In the genomic region with DNA sequence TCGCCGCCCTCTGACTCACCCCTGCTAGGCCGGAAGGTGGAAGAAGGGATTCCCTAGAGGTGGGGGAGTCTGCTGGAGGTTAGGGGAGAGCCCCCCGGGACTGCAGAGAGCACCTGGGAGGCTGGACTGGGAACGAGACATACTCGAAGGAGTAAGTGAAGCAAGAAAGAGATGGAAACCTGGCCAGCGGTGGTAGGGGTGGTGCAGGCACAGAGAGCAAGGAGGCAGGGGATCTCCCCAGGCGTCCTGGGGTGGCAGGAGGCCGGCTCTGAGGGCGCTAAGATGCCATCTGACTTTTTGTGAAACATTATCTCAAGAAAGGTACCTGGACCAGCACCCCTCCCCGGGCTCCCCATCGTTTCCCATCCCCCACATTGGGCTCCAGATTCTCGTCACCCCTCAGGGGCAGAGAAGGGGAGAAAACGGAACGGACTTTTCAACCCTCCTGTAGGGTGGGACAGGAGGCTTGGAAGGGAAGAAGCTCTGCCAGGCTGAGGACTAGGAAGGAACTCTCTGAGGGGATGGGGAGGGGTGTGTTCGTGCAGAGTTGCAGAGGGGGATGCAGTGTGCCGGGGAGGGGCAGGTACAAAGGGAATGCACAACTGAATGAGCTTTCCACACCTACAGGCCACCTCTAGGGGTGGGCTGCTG, we compare ENCODE assay signal across 10 cellular contexts. TPM values are rescaled to one million over a fixed set of nuclear protein-coding genes. Genes with fewer than 3 reads are reported as not detected.
DNase-seq lines count a peak whose midpoint lies in the region; ATAC-seq, FAIRE-seq and TF ChIP-seq lines count a peak whose summit lies in the region.
"Had no signal": no experiment of that assay in that cellular context is flagged by ENCODE, and none has a peak within 500 bp of the region (broad histone marks: within the 10 kb centered on the region; RNA-seq: fewer than 3 reads in every experiment).

No MANE protein-coding gene starts in this region.

- peak overlapping the region; percentile 15 for H4K5ac ChIP-seq in H1 (ENCODE audit: insufficient read length, low read depth, low read length)

- H3K56ac ChIP-seq in H1 (replicated peaks; ENCODE audit: insufficient read length, low read depth, low read length): no peak overlapping the region

- no peak overlapping the region for H2BK120ac ChIP-seq in H1 (replicated peaks; ENCODE audit: low read depth, low read length)

- no peak for TF ChIP-seq RAD21 in H1 (IDR thresholded peaks at IDR 0.05 in 1 of 2, conservative IDR thresholded peaks at IDR 0.05 in 1 of 2; ENCODE audit: low read depth in 2 of 2, low read length in 2 of 2)

- 0 out of 2 replicates have a peak overlapping the region, but pooled peaks have one; percentile 65 for H2AK5ac ChIP-seq in H1 (ENCODE audit: low read depth, low read length)

- no peak overlapping the region for H2BK15ac ChIP-seq in H1 (ENCODE audit: low read length)

- no peak overlapping the region for H4K91ac ChIP-seq in H1 (replicated peaks; ENCODE audit: insufficient read length, low read length)

- no peak overlapping the region for H3K27ac ChIP-seq in CD4-positive, alpha-beta T cell (ENCODE audit: low read depth, low read length)
- H3K27ac ChIP-seq in KMS-11: no peak overlapping the region
- H3K27ac ChIP-seq in H1 (ENCODE audit: low read depth, low read length): no peak overlapping the region
- no peak overlapping the region for H3K27ac ChIP-seq in neural progenitor cell
- H3K27ac ChIP-seq in vagina: no peak overlapping the region
- H3K27ac ChIP-seq: heart right ventricle had no signal

- H3K4me1 ChIP-seq in KMS-11 (ENCODE audit: low read depth, poor library complexity, severe bottlenecking): peaks cover 10% of the 10 kb centered on the region
- H3K4me1 ChIP-seq in H1 (replicated peaks in 1 of 4; ENCODE audit: control insufficient read depth in 3 of 4, insufficient read depth in 4 of 4, low read length in 3 of 4): peaks cover 7 to 21% (median 10%) of the 10 kb centered on the region in 4 experiments; a peak in 6 of 7 replicates
- H3K4me1 ChIP-seq in neural progenitor cell: peaks cover 10% of the 10 kb centered on the region
- peaks cover 11% of the 10 kb centered on the region for H3K4me1 ChIP-seq in vagina

- TF ChIP-seq EP300 in H1 (IDR thresholded peaks at IDR 0.05; ENCODE audit: borderline replicate concordance in 1 of 2, low read depth in 2 of 2, low read length in 2 of 2): no peak

- peak overlapping the region; percentile 89; the same call in 1 of the 2 replicates for H4K8ac ChIP-seq in H1 (ENCODE audit: extremely low read depth, insufficient read depth, low read length)

- H3K36me3 Mint-ChIP-seq in CD4-positive, alpha-beta T cell (ENCODE audit: low read depth): no peaks in the 10 kb centered on the region
- no peaks in the 10 kb centered on the region for H3K36me3 Mint-ChIP-seq in neural progenitor cell
- no peaks in the 10 kb centered on the region for H3K36me3 Mint-ChIP-seq in activated T-helper 2 cell treated with anti-CD3 and anti-CD28 coated beads, Interferon-gamma antibody, Interleukin-2, Interleukin-4, amounts not matched to agents 10 μg/mL and 5 μg/mL and 100 μg/mL, durations not matched to agents 14 hours and 24 hours and 36 hours (ENCODE audit: low read depth)

- H3K4me3 Mint-ChIP-seq in CD4-positive, alpha-beta T cell: no peak overlapping the region
- H3K4me3 Mint-ChIP-seq in neural progenitor cell: peak overlapping the region; percentile 84
- H3K4me3 Mint-ChIP-seq in activated T-helper 2 cell treated with anti-CD3 and anti-CD28 coated beads, Interferon-gamma antibody, Interleukin-2, Interleukin-4, amounts not matched to agents 10 μg/mL and 5 μg/mL and 100 μg/mL, durations not matched to agents 14 hours and 24 hours and 36 hours (ENCODE audit: low read depth): no peak overlapping the region
- H3K4me3 Mint-ChIP-seq: HFFc6 had no signal

- no peak overlapping the region for H3K14ac ChIP-seq in H1 (ENCODE audit: insufficient read length)

- H2BK12ac ChIP-seq in H1 (ENCODE audit: low read depth, low read length): 0 out of 2 replicates have a peak overlapping the region, but pooled peaks have one; percentile 39

- no peak overlapping the region for H3K18ac ChIP-seq in H1 (ENCODE audit: extremely low read depth, low read length)

- no peak overlapping the region for H2AFZ ChIP-seq in KMS-11 (ENCODE audit: low read depth)
- H2AFZ ChIP-seq in H1 (ENCODE audit: low read length): 0 out of 2 replicates have a peak overlapping the region, but pooled peaks have one; percentile 11
- no peak overlapping the region for H2AFZ ChIP-seq in neural progenitor cell (replicated peaks)

- no peak for FAIRE-seq in H1 (lab: Jason Lieb, UNC)

- no peak for DNase-seq in CD4-positive, alpha-beta T cell
- DNase-seq in H1 (ENCODE audit: low read depth in 1 of 2, low spot score in 2 of 2) (no peak), neural progenitor cell (ENCODE audit: low spot score) (no peak), NCI-H1694 treated with DMSO at 0.1 percent for 48 hours (lab: John Stamatoyannopoulos, UW) (no peak), vagina (ENCODE audit: extremely low spot score in 2 of 2) (no peak), NCI-H1048 (lab: John Stamatoyannopoulos, UW) (no peak)
- DNase-seq in activated T-helper 2 cell treated with anti-CD3 and anti-CD28 coated beads, Interferon-gamma antibody, Interleukin-2, Interleukin-4, amounts not matched to agents 10 μg/mL and 5 μg/mL and 100 μg/mL, durations not matched to agents 14 hours and 24 hours and 36 hours (ENCODE audit: low spot score): no peak
- DNase-seq: HFFc6 had no signal

- 50% methylated on average over 15 of the region's 17 CpGs; no CpG with 5 or more reads in 1 of the 2 experiments for WGBS in H1 (ENCODE audit: extremely low coverage in 1 of 2, insufficient coverage in 1 of 2, insufficient read length in 1 of 2, insufficient replicate concordance in 2 of 2, low coverage in 1 of 2, low lambda C conversion rate in 2 of 2, missing lambda C conversion rate in 1 of 2), 2 experiments

- ATAC-seq in CD4-positive, alpha-beta T cell (ENCODE audit: poor library complexity): peak; percentile 11

- no peak overlapping the region for H3K4ac ChIP-seq in H1 (replicated peaks; ENCODE audit: insufficient read length, low read depth, low read length)

- peaks cover 22% of the 10 kb centered on the region for H3F3A ChIP-seq in neural progenitor cell (ENCODE audit: low read depth)

- TF ChIP-seq POLR2A in H1 (IDR thresholded peaks at IDR 0.05; ENCODE audit: control extremely low read depth in 1 of 2, low read depth in 2 of 2, low read length in 2 of 2) (no peak), vagina (IDR thresholded peaks at IDR 0.05) (no peak)

- no peak overlapping the region for H3K23ac ChIP-seq in H1 (ENCODE audit: insufficient read length)

- no peaks in the 10 kb centered on the region for H3K9me3 Mint-ChIP-seq in CD4-positive, alpha-beta T cell
- no peaks in the 10 kb centered on the region for H3K9me3 Mint-ChIP-seq in neural progenitor cell
- no peaks in the 10 kb centered on the region for H3K9me3 Mint-ChIP-seq in activated T-helper 2 cell treated with anti-CD3 and anti-CD28 coated beads, Interferon-gamma antibody, Interleukin-2, Interleukin-4, amounts not matched to agents 10 μg/mL and 5 μg/mL and 100 μg/mL, durations not matched to agents 14 hours and 24 hours and 36 hours
- H3K9me3 Mint-ChIP-seq: HFFc6 had no signal

- CTCF ChIA-PET in CD4-positive, alpha-beta T cell (lab: Charles Lee): no interaction called here
- CTCF ChIA-PET in H1 (lab: Charles Lee; ENCODE audit: partially characterized antibody): interaction anchor here (0.6 to 2.0 kb wide), 6 partner anchors 9 to 978 kb away, joined by 3 to 6 read pairs (median 4); no protein-coding TSS in a partner anchor

- H2BK20ac ChIP-seq in H1 (ENCODE audit: low read length): no peak overlapping the region

- H2BK5ac ChIP-seq in H1 (ENCODE audit: low read depth, low read length): no peak overlapping the region

- H3K4me2 ChIP-seq in KMS-11: peak overlapping the region; percentile 91
- H3K4me2 ChIP-seq in H1 (ENCODE audit: insufficient read depth in 1 of 2, low read depth in 2 of 2, low read length in 2 of 2): peak overlapping the region; percentile 86 to 97
- peak overlapping the region; percentile 88 for H3K4me2 ChIP-seq in neural progenitor cell

- H3K4me3 ChIP-seq in KMS-11 (IDR thresholded peaks at IDR 0.05; ENCODE audit: insufficient read depth, low read depth, low read length) (no peak overlapping the region), H1 (ENCODE audit: extremely low read depth in 1 of 4, insufficient read depth in 2 of 4, low read depth in 3 of 4, low read length in 4 of 4) (peak overlapping the region; percentile 53 to 74 (median 67)), neural progenitor cell (peak overlapping the region; percentile 54), vagina (no peak overlapping the region)

- H3K36me3 ChIP-seq in KMS-11 (ENCODE audit: insufficient read depth) (no peaks in the 10 kb centered on the region), H1 (ENCODE audit: control insufficient read depth in 2 of 4, insufficient read depth in 4 of 4, low read length in 3 of 4) (peaks cover 0 to 3% (median 0%) of the 10 kb centered on the region in 4 experiments; a peak in 1 of 8 replicates), neural progenitor cell (no peaks in the 10 kb centered on the region), vagina (no peaks in the 10 kb centered on the region)
- H3K36me3 ChIP-seq: heart right ventricle had no signal

- no peak for TF ChIP-seq CTCF in CD4-positive, alpha-beta T cell (IDR thresholded peaks at IDR 0.05)
- TF ChIP-seq CTCF in KMS-11 (conservative IDR thresholded peaks at IDR 0.05; ENCODE audit: low read depth, low read length): no peak
- TF ChIP-seq CTCF in H1 (IDR thresholded peaks at IDR 0.05; ENCODE audit: control extremely low read depth in 1 of 3, insufficient read depth in 1 of 3, low read depth in 1 of 3, low read length in 3 of 3): no peak
- TF ChIP-seq CTCF in neural progenitor cell (IDR thresholded peaks at IDR 0.05): no peak
- no peak for TF ChIP-seq CTCF in vagina (IDR thresholded peaks at IDR 0.05)

- no peaks in the 10 kb centered on the region for H3K79me1 ChIP-seq in H1 (ENCODE audit: low read depth, low read length)

- H3K79me2 ChIP-seq in KMS-11 (ENCODE audit: insufficient read depth, low read depth) (no peaks in the 10 kb centered on the region), H1 (ENCODE audit: control insufficient read depth in 1 of 2, insufficient read depth in 2 of 2, low read length in 2 of 2) (no peaks in the 10 kb centered on the region), neural progenitor cell (ENCODE audit: low read depth) (no peaks in the 10 kb centered on the region)

- no peak overlapping the region for H3K27ac Mint-ChIP-seq in CD4-positive, alpha-beta T cell
- H3K27ac Mint-ChIP-seq in neural progenitor cell: no peak overlapping the region
- no peak overlapping the region for H3K27ac Mint-ChIP-seq in activated T-helper 2 cell treated with anti-CD3 and anti-CD28 coated beads, Interferon-gamma antibody, Interleukin-2, Interleukin-4, amounts not matched to agents 10 μg/mL and 5 μg/mL and 100 μg/mL, durations not matched to agents 14 hours and 24 hours and 36 hours
- H3K27ac Mint-ChIP-seq: HFFc6 had no signal

- H3K27me3 Mint-ChIP-seq in CD4-positive, alpha-beta T cell: peaks cover 59% of the 10 kb centered on the region
- H3K27me3 Mint-ChIP-seq in neural progenitor cell (ENCODE audit: insufficient read depth, low read depth): peaks cover 28% of the 10 kb centered on the region
- peaks cover 25% of the 10 kb centered on the region for H3K27me3 Mint-ChIP-seq in activated T-helper 2 cell treated with anti-CD3 and anti-CD28 coated beads, Interferon-gamma antibody, Interleukin-2, Interleukin-4, amounts not matched to agents 10 μg/mL and 5 μg/mL and 100 μg/mL, durations not matched to agents 14 hours and 24 hours and 36 hours (ENCODE audit: low read depth)

- H3K9ac ChIP-seq in KMS-11: no peak overlapping the region
- H3K9ac ChIP-seq in H1 (replicated peaks in 1 of 4; ENCODE audit: extremely low read depth in 1 of 4, low read depth in 3 of 4, low read length in 3 of 4): no peak overlapping the region; a peak in 1 of 7 replicates
- no peak overlapping the region for H3K9ac ChIP-seq in neural progenitor cell

- H3K27me3 ChIP-seq in CD4-positive, alpha-beta T cell (ENCODE audit: control insufficient read depth, insufficient read depth, low read length): peaks cover 27% of the 10 kb centered on the region
- peaks cover 69% of the 10 kb centered on the region for H3K27me3 ChIP-seq in KMS-11 (ENCODE audit: insufficient read depth, low read depth)
- H3K27me3 ChIP-seq in H1 (replicated peaks in 1 of 4; ENCODE audit: control insufficient read depth in 3 of 4, extremely low read depth in 1 of 4, insufficient read depth in 3 of 4, low read length in 3 of 4): peaks cover 0 to 5% (median 0%) of the 10 kb centered on the region in 4 experiments; a peak in 1 of 7 replicates
- H3K27me3 ChIP-seq in neural progenitor cell: peaks cover 20% of the 10 kb centered on the region
- no peaks in the 10 kb centered on the region for H3K27me3 ChIP-seq in vagina

- intact Hi-C loops in CD4-positive, alpha-beta T cell (cut with DNase I, micrococcal nuclease): no loop called here
- intact Hi-C loops in vagina (cut with DNase I): loop anchor here (10.0 kb wide), 1 partner anchor 497 kb away; a partner anchor contains a TSS
- intact Hi-C loops in activated T-helper 2 cell treated with anti-CD3 and anti-CD28 coated beads, Interferon-gamma antibody, Interleukin-2, Interleukin-4, amounts not matched to agents 10 μg/mL and 5 μg/mL and 100 μg/mL, durations not matched to agents 14 hours and 24 hours and 36 hours (cut with micrococcal nuclease): no loop called here

- no peaks in the 10 kb centered on the region for H3K9me3 ChIP-seq in CD4-positive, alpha-beta T cell (ENCODE audit: control insufficient read depth, low read length)
- H3K9me3 ChIP-seq in H1 (ENCODE audit: insufficient read depth in 2 of 2, low read depth in 1 of 2, low read length in 1 of 2) (no peaks in the 10 kb centered on the region), neural progenitor cell (ENCODE audit: low read depth) (no peaks in the 10 kb centered on the region), vagina (no peaks in the 10 kb centered on the region)
- H3K9me3 ChIP-seq: heart right ventricle had no signal

- peaks cover 12% of the 10 kb centered on the region for H3K23me2 ChIP-seq in H1 (ENCODE audit: low read depth, low read length)

- POLR2A ChIA-PET in CD4-positive, alpha-beta T cell (lab: Charles Lee): interaction anchor here (0.5 to 2.0 kb wide), 3 partner anchors 9 to 170 kb away, joined by 3 to 8 read pairs (median 4); no protein-coding TSS in a partner anchor
- POLR2A ChIA-PET in H1 (lab: Charles Lee; ENCODE audit: partially characterized antibody): interaction anchor here (0.8 to 1.9 kb wide), 8 partner anchors 9 to 393 kb away, joined by 3 to 9 read pairs (median 4); a partner anchor contains a TSS

- H4K20me1 ChIP-seq in KMS-11 (ENCODE audit: insufficient read depth) (no peaks in the 10 kb centered on the region), H1 (replicated peaks in 1 of 2; ENCODE audit: control insufficient read depth in 1 of 2, insufficient read depth in 2 of 2, low read length in 2 of 2) (peaks cover 0 to 4% of the 10 kb centered on the region in 2 experiments), neural progenitor cell (ENCODE audit: low read depth) (peaks cover 15% of the 10 kb centered on the region)

- H3K4me1 Mint-ChIP-seq in CD4-positive, alpha-beta T cell (ENCODE audit: low read depth): no peaks in the 10 kb centered on the region
- peaks cover 16% of the 10 kb centered on the region for H3K4me1 Mint-ChIP-seq in neural progenitor cell
- H3K4me1 Mint-ChIP-seq in activated T-helper 2 cell treated with anti-CD3 and anti-CD28 coated beads, Interferon-gamma antibody, Interleukin-2, Interleukin-4, amounts not matched to agents 10 μg/mL and 5 μg/mL and 100 μg/mL, durations not matched to agents 14 hours and 24 hours and 36 hours (ENCODE audit: low read depth): peaks cover 7% of the 10 kb centered on the region

RNA-seq across cellular contexts. Expression of a gene that starts 0.7 kb away (rescaled TPM):
- not detected for total RNA-seq in CD4-positive, alpha-beta T cell
- total RNA-seq in H1 (2021; fragmentation: NEBNext Ultra II Directional; extraction: Animal tissue kit (Norgen Biotek cat#: 25700)): 3.6 and 4.1 TPM in 2 replicates
- 3.1 and 3.4 TPM in 2 replicates for polyA plus RNA-seq in H1 (2011; rRNA removed)
- polyA plus RNA-seq in H1 (2011; cell fraction: cytosol; rRNA removed): 1.7 TPM
- polyA plus RNA-seq in H1 (2011; cell fraction: nucleus; rRNA removed): 2.6 TPM
- polyA plus RNA-seq in H1 (2012, experiment 1 of 2): 2.5 to 3.3 TPM (median 2.9 TPM) in 4 replicates
- polyA plus RNA-seq in H1 (2012, experiment 2 of 2): 2.7 TPM
- polyA plus RNA-seq in H1 (2013, experiment 1 of 2): 3.0 TPM
- polyA plus RNA-seq in H1 (2013, experiment 2 of 2): 3.7 TPM
- 7.1 and 7.6 TPM in 2 replicates for polyA minus RNA-seq in H1 (2011; rRNA and poly(A)+ RNA removed)
- 1.2 TPM for polyA minus RNA-seq in H1 (2011; cell fraction: cytosol; rRNA and poly(A)+ RNA removed)
- polyA minus RNA-seq in H1 (2011; cell fraction: nucleus; rRNA and poly(A)+ RNA removed): 3.0 TPM
- total RNA-seq in neural progenitor cell (ENCODE audit: low replicate concordance) (0.11 and 2.3 TPM in 2 replicates), vagina (0.74 TPM)
- not detected in 2 replicates for total RNA-seq in activated T-helper 2 cell treated with anti-CD3 and anti-CD28 coated beads, Interferon-gamma antibody, Interleukin-2, Interleukin-4, amounts not matched to agents 10 μg/mL and 5 μg/mL and 100 μg/mL, durations not matched to agents 14 hours and 24 hours and 36 hours

RNA-seq across cellular contexts. Expression of a gene that starts 9.8 kb away (rescaled TPM):
- total RNA-seq in CD4-positive, alpha-beta T cell: 10 to 100 TPM; 78.7 to 82.3 TPM
- total RNA-seq in H1 (2021; fragmentation: NEBNext Ultra II Directional; extraction: Animal tissue kit (Norgen Biotek cat#: 25700)): 71.7 and 95.8 TPM in 2 replicates
- 10.2 and 13.2 TPM in 2 replicates for polyA plus RNA-seq in H1 (2011; rRNA removed)
- polyA plus RNA-seq in H1 (2011; cell fraction: cytosol; rRNA removed): 14.9 TPM
- polyA plus RNA-seq in H1 (2011; cell fraction: nucleus; rRNA removed): 15.0 TPM
- polyA plus RNA-seq in H1 (2012, experiment 1 of 2): 40.2 to 97.4 TPM (median 59.8 TPM) in 4 replicates
- polyA plus RNA-seq in H1 (2012, experiment 2 of 2): 21.1 TPM
- polyA plus RNA-seq in H1 (2013, experiment 1 of 2): 39.5 TPM
- polyA plus RNA-seq in H1 (2013, experiment 2 of 2): 41.9 TPM
- polyA minus RNA-seq in H1 (2011; rRNA and poly(A)+ RNA removed): 8.2 and 11.3 TPM in 2 replicates
- polyA minus RNA-seq in H1 (2011; cell fraction: cytosol; rRNA and poly(A)+ RNA removed): 11.2 TPM
- 17.2 TPM for polyA minus RNA-seq in H1 (2011; cell fraction: nucleus; rRNA and poly(A)+ RNA removed)
- total RNA-seq in neural progenitor cell (ENCODE audit: low replicate concordance): 36.0 and 96.2 TPM in 2 replicates
- 17.9 TPM for total RNA-seq in vagina
- 96.5 and 101 TPM in 2 replicates for total RNA-seq in activated T-helper 2 cell treated with anti-CD3 and anti-CD28 coated beads, Interferon-gamma antibody, Interleukin-2, Interleukin-4, amounts not matched to agents 10 μg/mL and 5 μg/mL and 100 μg/mL, durations not matched to agents 14 hours and 24 hours and 36 hours

RNA-seq across cellular contexts. Expression of a gene that starts 39.7 kb away (rescaled TPM):
- 100 to 1,000 TPM; 206 to 210 TPM for total RNA-seq in CD4-positive, alpha-beta T cell
- 235 and 242 TPM in 2 replicates for total RNA-seq in H1 (2021; fragmentation: NEBNext Ultra II Directional; extraction: Animal tissue kit (Norgen Biotek cat#: 25700))
- polyA plus RNA-seq in H1 (2011; rRNA removed): 104 and 125 TPM in 2 replicates
- polyA plus RNA-seq in H1 (2011; cell fraction: cytosol; rRNA removed): 130 TPM
- polyA plus RNA-seq in H1 (2011; cell fraction: nucleus; rRNA removed): 201 TPM
- polyA plus RNA-seq in H1 (2012, experiment 1 of 2): 117 to 140 TPM (median 138 TPM) in 4 replicates
- polyA plus RNA-seq in H1 (2012, experiment 2 of 2): 25.3 TPM
- polyA plus RNA-seq in H1 (2013, experiment 1 of 2): 106 TPM
- polyA plus RNA-seq in H1 (2013, experiment 2 of 2): 110 TPM
- 406 and 507 TPM in 2 replicates for polyA minus RNA-seq in H1 (2011; rRNA and poly(A)+ RNA removed)
- 153 TPM for polyA minus RNA-seq in H1 (2011; cell fraction: cytosol; rRNA and poly(A)+ RNA removed)
- polyA minus RNA-seq in H1 (2011; cell fraction: nucleus; rRNA and poly(A)+ RNA removed): 195 TPM
- total RNA-seq in neural progenitor cell (ENCODE audit: low replicate concordance): 128 and 139 TPM in 2 replicates
- 92.1 TPM for total RNA-seq in vagina
- 267 and 282 TPM in 2 replicates for total RNA-seq in activated T-helper 2 cell treated with anti-CD3 and anti-CD28 coated beads, Interferon-gamma antibody, Interleukin-2, Interleukin-4, amounts not matched to agents 10 μg/mL and 5 μg/mL and 100 μg/mL, durations not matched to agents 14 hours and 24 hours and 36 hours

Comparison
In these comparisons a context has a peak if more than half of its experiments do, and no peak if none do; other contexts are left out.
1. H3K4me3 ChIP-seq: peak in H1 (4 of 4) and neural progenitor cell (single experiment); none in KMS-11 (single experiment) and vagina (0 of 2).
2. Peak in every context shown above with its lines, with median percentiles within 50 percentile points of each other: H3K4me2 ChIP-seq.